Comparison of ENCODE assay signal across 10 cellular contexts in genomic region chr6:15421945-15422733, GRCh38.
DNase-seq lines count a peak whose midpoint lies in the region; ATAC-seq and TF ChIP-seq lines count a peak whose summit lies in the region.
"Had no signal": no experiment of that assay in that cellular context is flagged by ENCODE, and none has a peak within 500 bp of the region (broad histone marks: within the 10 kb centered on the region; RNA-seq: fewer than 3 reads in every experiment).

No MANE protein-coding gene starts in this region.

- peak overlapping the region; percentile 90 for H3K27ac Mint-ChIP-seq in activated CD8-positive, alpha-beta memory T cell treated with anti-CD3 and anti-CD28 coated beads, Interleukin-2, amount 10 ng/mL, durations not matched to agents 7 days and 5 days
- H3K27ac Mint-ChIP-seq in activated naive CD8-positive, alpha-beta T cell, result peak overlapping the region; percentile 82
- peak overlapping the region; percentile 77 for H3K27ac Mint-ChIP-seq in stimulated activated effector memory CD8-positive, alpha-beta T cell treated with anti-CD3 and anti-CD28 coated beads, Interleukin-12 subunit alpha, Interleukin-12 subunit beta, amount 100 ng/mL, for 72 hours

- peak; percentile 79 for ATAC-seq in activated CD8-positive, alpha-beta memory T cell treated with anti-CD3 and anti-CD28 coated beads, Interleukin-2, amount 10 ng/mL, durations not matched to agents 7 days and 5 days
- ATAC-seq in HG02852 (IDR thresholded peaks at IDR 0.05; ENCODE audit: unreplicated experiment), result peak; percentile 66
- peak; percentile 68 for ATAC-seq in stimulated activated effector memory CD8-positive, alpha-beta T cell treated with anti-CD3 and anti-CD28 coated beads, Interleukin-12 subunit alpha, Interleukin-12 subunit beta, amount 100 ng/mL, for 72 hours
- no peak for ATAC-seq in HG03135 (IDR thresholded peaks at IDR 0.05; ENCODE audit: unreplicated experiment)

- peak overlapping the region; percentile 40 for H3K4me3 Mint-ChIP-seq in activated CD8-positive, alpha-beta memory T cell treated with anti-CD3 and anti-CD28 coated beads, Interleukin-2, amount 10 ng/mL, durations not matched to agents 7 days and 5 days
- peak overlapping the region; percentile 60 for H3K4me3 Mint-ChIP-seq in activated naive CD8-positive, alpha-beta T cell
- H3K4me3 Mint-ChIP-seq in stimulated activated effector memory CD8-positive, alpha-beta T cell treated with anti-CD3 and anti-CD28 coated beads, Interleukin-12 subunit alpha, Interleukin-12 subunit beta, amount 100 ng/mL, for 72 hours, result peak overlapping the region; percentile 53

- no peak for TF ChIP-seq CTCF in foreskin fibroblast (IDR thresholded peaks at IDR 0.05; ENCODE audit: low read depth, low read length)

- peaks cover 12% of the 10 kb centered on the region for H3K9me3 Mint-ChIP-seq in activated CD8-positive, alpha-beta memory T cell treated with anti-CD3 and anti-CD28 coated beads, Interleukin-2, amount 10 ng/mL, durations not matched to agents 7 days and 5 days (ENCODE audit: low read depth)
- H3K9me3 Mint-ChIP-seq in activated naive CD8-positive, alpha-beta T cell (ENCODE audit: low read depth), result peaks cover 11% of the 10 kb centered on the region
- peaks cover 7% of the 10 kb centered on the region for H3K9me3 Mint-ChIP-seq in stimulated activated effector memory CD8-positive, alpha-beta T cell treated with anti-CD3 and anti-CD28 coated beads, Interleukin-12 subunit alpha, Interleukin-12 subunit beta, amount 100 ng/mL, for 72 hours

- peak; percentile 77 for DNase-seq in activated CD8-positive, alpha-beta memory T cell treated with anti-CD3 and anti-CD28 coated beads, Interleukin-2, amount 10 ng/mL, durations not matched to agents 7 days and 5 days
- DNase-seq in activated CD8-positive, alpha-beta memory T cell treated with anti-CD3 and anti-CD28 coated beads for 24 hours, result no peak
- no peak for DNase-seq in stimulated activated effector memory CD8-positive, alpha-beta T cell treated with anti-CD3 and anti-CD28 coated beads, Interleukin-12 subunit alpha, Interleukin-12 subunit beta, amount 100 ng/mL, for 72 hours (ENCODE audit: low spot score in 2 of 2)
- DNase-seq in SHP77 treated with DMSO at 0.1 percent for 48 hours (lab: John Stamatoyannopoulos, UW), result no peak
- no peak for DNase-seq in foreskin fibroblast
- DNase-seq: cortex of kidney, nucleus accumbens had no signal

- CTCF ChIA-PET in activated CD8-positive, alpha-beta memory T cell treated with anti-CD3 and anti-CD28 coated beads, Interleukin-2, amount 10 ng/mL, durations not matched to agents 7 days and 5 days (lab: Charles Lee), result interaction anchor here (0.7 to 4.4 kb wide), 11 partner anchors 9 to 175 kb away, joined by 3 to 21 read pairs (median 6); no protein-coding TSS in a partner anchor

- peaks cover 61% of the 10 kb centered on the region for H3K4me1 Mint-ChIP-seq in activated CD8-positive, alpha-beta memory T cell treated with anti-CD3 and anti-CD28 coated beads, Interleukin-2, amount 10 ng/mL, durations not matched to agents 7 days and 5 days
- H3K4me1 Mint-ChIP-seq in activated naive CD8-positive, alpha-beta T cell (ENCODE audit: low read depth), result peaks cover 73% of the 10 kb centered on the region
- H3K4me1 Mint-ChIP-seq in stimulated activated effector memory CD8-positive, alpha-beta T cell treated with anti-CD3 and anti-CD28 coated beads, Interleukin-12 subunit alpha, Interleukin-12 subunit beta, amount 100 ng/mL, for 72 hours, result peaks cover 74% of the 10 kb centered on the region

- H3K36me3 Mint-ChIP-seq in activated CD8-positive, alpha-beta memory T cell treated with anti-CD3 and anti-CD28 coated beads, Interleukin-2, amount 10 ng/mL, durations not matched to agents 7 days and 5 days, result peaks cover 55% of the 10 kb centered on the region
- H3K36me3 Mint-ChIP-seq in activated naive CD8-positive, alpha-beta T cell, result peaks cover 22% of the 10 kb centered on the region
- H3K36me3 Mint-ChIP-seq in stimulated activated effector memory CD8-positive, alpha-beta T cell treated with anti-CD3 and anti-CD28 coated beads, Interleukin-12 subunit alpha, Interleukin-12 subunit beta, amount 100 ng/mL, for 72 hours, result peaks cover 56% of the 10 kb centered on the region

- no peaks in the 10 kb centered on the region for H3K27me3 Mint-ChIP-seq in activated CD8-positive, alpha-beta memory T cell treated with anti-CD3 and anti-CD28 coated beads, Interleukin-2, amount 10 ng/mL, durations not matched to agents 7 days and 5 days
- H3K27me3 Mint-ChIP-seq in activated naive CD8-positive, alpha-beta T cell, result no peaks in the 10 kb centered on the region

- H3K4me3 ChIP-seq in foreskin fibroblast (ENCODE audit: low read depth in 1 of 2, low read length in 2 of 2), result no peak overlapping the region
